Comparison of ENCODE assay signal across 1 cellular context in the genomic region with DNA sequence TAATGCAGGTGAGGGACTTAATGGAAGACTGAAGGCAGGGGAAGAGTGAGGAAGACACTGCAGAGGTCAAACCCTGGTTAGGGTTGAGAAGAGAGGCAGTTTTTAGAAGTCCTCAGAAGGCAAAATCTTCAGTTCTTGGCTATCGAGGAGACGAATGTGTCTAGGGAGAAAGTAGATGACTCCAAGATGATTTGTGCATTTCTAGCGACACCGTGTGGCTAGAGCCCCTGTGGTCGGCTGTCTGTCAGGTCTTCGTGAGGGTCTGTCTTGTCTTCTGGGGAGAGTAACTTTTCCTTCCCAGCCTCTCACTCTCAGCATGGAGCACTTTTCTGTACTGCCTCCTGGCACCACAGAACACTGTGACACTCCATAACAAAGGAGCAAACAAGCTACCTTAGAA.
TF ChIP-seq lines count a peak whose summit lies in the region.

No MANE protein-coding gene starts in this region.

TF ChIP-seq in GM23338, 12 proteins besides CTCF, POLR2A, EP300 and RAD21 (continued from another document):
- TF ChIP-seq NANOG (IDR thresholded peaks at IDR 0.05; ENCODE audit: borderline replicate concordance) (no peak), EZH2 (IDR thresholded peaks at IDR 0.05; ENCODE audit: low read depth, unreplicated experiment) (no peak)
